ENCODE assay signal across 8 cellular contexts in the genomic region with DNA sequence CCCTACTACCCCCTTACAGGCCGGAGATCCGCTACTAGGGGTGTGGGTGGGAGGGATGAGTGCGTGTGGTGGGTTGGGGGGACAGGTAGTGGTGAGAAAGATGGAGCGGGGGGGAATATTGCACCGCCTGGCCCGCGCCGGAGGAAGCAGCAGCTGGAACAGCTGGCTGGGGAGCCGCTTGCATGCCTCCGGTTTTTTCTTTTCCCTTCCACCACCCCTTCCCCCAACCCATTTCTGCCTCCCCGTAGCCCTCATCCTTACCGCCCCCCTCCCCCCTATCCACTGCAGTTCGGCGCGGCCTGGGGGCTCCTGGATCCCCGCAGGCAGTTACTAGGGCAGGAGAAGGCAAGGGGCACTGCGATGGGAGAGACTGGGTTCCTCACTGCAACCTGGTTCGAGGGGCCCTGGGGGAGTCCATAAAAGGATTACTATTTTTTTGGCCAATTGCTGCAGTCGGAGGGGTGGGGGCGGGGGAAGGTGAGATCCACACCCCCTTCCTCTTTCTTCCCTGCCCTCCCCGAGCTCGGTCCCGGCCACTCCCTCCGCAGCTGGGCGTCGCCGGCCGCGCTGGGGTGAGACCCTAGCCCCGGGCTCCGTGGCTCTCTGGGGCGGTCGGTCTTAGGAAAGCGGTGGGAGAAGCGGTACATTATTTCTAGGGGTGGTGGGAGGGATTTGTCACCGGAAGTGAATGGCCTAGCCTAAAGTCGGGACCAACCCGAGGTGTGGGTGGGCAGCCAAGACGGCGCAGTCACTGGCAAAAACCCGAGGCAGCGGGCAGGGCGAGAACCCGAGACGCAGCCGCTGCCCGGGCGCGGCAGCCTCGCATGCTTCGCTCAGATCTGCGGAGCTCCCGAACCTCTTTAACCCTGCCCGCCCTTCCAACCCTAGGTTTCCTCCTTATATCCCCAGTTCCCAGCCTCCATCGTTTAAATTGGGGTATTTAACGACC. TPM values are rescaled to one million over a fixed set of nuclear protein-coding genes. Genes with fewer than 3 reads are reported as not detected.
DNase-seq lines count a peak whose midpoint lies in the region; ATAC-seq and TF ChIP-seq lines count a peak whose summit lies in the region.

No MANE protein-coding gene starts in this region.

- peaks cover 13% of the 10 kb centered on the region for H3K36me3 Mint-ChIP-seq in natural killer cell treated with Interleukin-12 subunit alpha and Interleukin-12 subunit beta and Interleukin-15 and Interleukin-18, amount 100 ng/mL, for 72 hours

- no peak overlapping the region for H2AFZ ChIP-seq in Karpas-422 (ENCODE audit: low read length)

- no peaks in the 10 kb centered on the region for H3K27me3 Mint-ChIP-seq in natural killer cell treated with Interleukin-12 subunit alpha and Interleukin-12 subunit beta and Interleukin-15 and Interleukin-18, amount 100 ng/mL, for 72 hours

- peak overlapping the region; percentile 86 for H3K4me2 ChIP-seq in Karpas-422 (ENCODE audit: low read depth, low read length, poor library complexity, severe bottlenecking)

- H3K4me3 Mint-ChIP-seq in natural killer cell treated with Interleukin-12 subunit alpha and Interleukin-12 subunit beta and Interleukin-15 and Interleukin-18, amount 100 ng/mL, for 72 hours, result peak overlapping the region; percentile 97

- H3K79me2 ChIP-seq in Karpas-422 (ENCODE audit: low read length), result peaks cover 20% of the 10 kb centered on the region

- H3K9me3 Mint-ChIP-seq in natural killer cell treated with Interleukin-12 subunit alpha and Interleukin-12 subunit beta and Interleukin-15 and Interleukin-18, amount 100 ng/mL, for 72 hours, result no peaks in the 10 kb centered on the region

- DNase-seq in DMS79 treated with DMSO at 0.1 percent for 48 hours (lab: John Stamatoyannopoulos, UW) (peak; percentile 88), Karpas-422 (peak; percentile 98), RWPE2 (ENCODE audit: low spot score) (peak; percentile 90), fibroblast of pulmonary artery (ENCODE audit: low read depth) (peak; percentile 94)
- peak; percentile 66 for DNase-seq in activated T-helper 9 cell treated with anti-CD3 and anti-CD28 coated beads, Interleukin-2, amount 50 U/mL, for 16 hours (ENCODE audit: low read depth)
- DNase-seq in natural killer cell treated with Interleukin-12 subunit alpha and Interleukin-12 subunit beta and Interleukin-15 and Interleukin-18, amount 100 ng/mL, for 72 hours (ENCODE audit: low spot score), result peak; percentile 87
- DNase-seq in stimulated activated naive CD4-positive, alpha-beta T cell (lab: John Stamatoyannopoulos, UW), result peak; percentile 62 to 92 (median 83)

- peak overlapping the region; percentile 91 for H3K9ac ChIP-seq in Karpas-422 (ENCODE audit: low read length)

- TF ChIP-seq CTCF in RWPE2 (IDR thresholded peaks at IDR 0.05; ENCODE audit: poor library complexity, severe bottlenecking), result no peak
- TF ChIP-seq CTCF in fibroblast of pulmonary artery (IDR thresholded peaks at IDR 0.05; ENCODE audit: low read length, missing control alignments), result no peak

- H3K27ac ChIP-seq in Karpas-422 (ENCODE audit: low read length) (peak overlapping the region; percentile 96), RWPE2 (ENCODE audit: poor library complexity, severe bottlenecking) (peak overlapping the region; percentile 94)

- H3K4me1 Mint-ChIP-seq in natural killer cell treated with Interleukin-12 subunit alpha and Interleukin-12 subunit beta and Interleukin-15 and Interleukin-18, amount 100 ng/mL, for 72 hours (ENCODE audit: low read depth in 2 of 2), result peaks cover 22 to 24% of the 10 kb centered on the region in 2 donors

- H3K27me3 ChIP-seq in Karpas-422 (ENCODE audit: low read length), result no peaks in the 10 kb centered on the region
- no peaks in the 10 kb centered on the region for H3K27me3 ChIP-seq in RWPE2 (ENCODE audit: insufficient read depth, poor library complexity, severe bottlenecking)

- no peaks in the 10 kb centered on the region for H3K9me2 ChIP-seq in Karpas-422 (replicated peaks; ENCODE audit: insufficient read depth, low read length)

- no peaks in the 10 kb centered on the region; the same call in 1 of the 2 replicates for H4K20me1 ChIP-seq in Karpas-422 (ENCODE audit: insufficient read depth, low read depth, low read length)

- H3K27ac Mint-ChIP-seq in natural killer cell treated with Interleukin-12 subunit alpha and Interleukin-12 subunit beta and Interleukin-15 and Interleukin-18, amount 100 ng/mL, for 72 hours, result peak overlapping the region; percentile 98 to 99

- peaks cover 51% of the 10 kb centered on the region for H3K4me1 ChIP-seq in Karpas-422 (ENCODE audit: low read length)
- peaks cover 24% of the 10 kb centered on the region for H3K4me1 ChIP-seq in RWPE2 (ENCODE audit: insufficient read depth, poor library complexity, severe bottlenecking)

- H3K9me3 ChIP-seq in Karpas-422 (ENCODE audit: low read length) (no peaks in the 10 kb centered on the region), RWPE2 (ENCODE audit: severe bottlenecking) (no peaks in the 10 kb centered on the region)

- ATAC-seq in GM21786 (IDR thresholded peaks at IDR 0.05; ENCODE audit: unreplicated experiment) (peak; percentile 67), RWPE2 (ENCODE audit: low read depth) (peak; percentile 72)
- ATAC-seq in natural killer cell treated with Interleukin-12 subunit alpha and Interleukin-12 subunit beta and Interleukin-15 and Interleukin-18, amount 100 ng/mL, for 72 hours, result peak; percentile 75 to 77

- H3K4me3 ChIP-seq in Karpas-422 (ENCODE audit: low read length), result peak overlapping the region; percentile 80
- H3K4me3 ChIP-seq in RWPE2 (ENCODE audit: severe bottlenecking), result peak overlapping the region; percentile 76
- peak overlapping the region; percentile 70 for H3K4me3 ChIP-seq in fibroblast of pulmonary artery (replicated peaks; ENCODE audit: low read depth, low read length)

- H3K36me3 ChIP-seq in Karpas-422 (ENCODE audit: insufficient read depth, low read length), result peaks cover 11% of the 10 kb centered on the region; the same call in 1 of the 2 replicates
- no peaks in the 10 kb centered on the region for H3K36me3 ChIP-seq in RWPE2 (ENCODE audit: low read depth)

RNA-seq across cellular contexts. Expression of a gene that starts 0.8 kb away (rescaled TPM):
- total RNA-seq in Karpas-422 (2014; rRNA removed; shearing (Covaris generic); ENCODE audit: low replicate concordance), result 154 and 205 TPM in 2 replicates
- total RNA-seq in natural killer cell treated with Interleukin-12 subunit alpha and Interleukin-12 subunit beta and Interleukin-15 and Interleukin-18, amount 100 ng/mL, for 72 hours, result 10 to 100 TPM; 28.8 to 32.6 TPM

RNA-seq across cellular contexts. Expression of a gene that starts 24.3 kb away (rescaled TPM):
- not detected in 2 replicates for total RNA-seq in Karpas-422 (2014; rRNA removed; shearing (Covaris generic); ENCODE audit: low replicate concordance)
- under 1 TPM in 1 of 2 donors, not detected in 1; 0.10 TPM for total RNA-seq in natural killer cell treated with Interleukin-12 subunit alpha and Interleukin-12 subunit beta and Interleukin-15 and Interleukin-18, amount 100 ng/mL, for 72 hours

RNA-seq across cellular contexts. Expression of a gene that starts 35.1 kb away (rescaled TPM):
- total RNA-seq in Karpas-422 (2014; rRNA removed; shearing (Covaris generic); ENCODE audit: low replicate concordance), result 8.8 and 16.8 TPM in 2 replicates
- total RNA-seq in natural killer cell treated with Interleukin-12 subunit alpha and Interleukin-12 subunit beta and Interleukin-15 and Interleukin-18, amount 100 ng/mL, for 72 hours, result 10 to 100 TPM; 13.5 to 13.9 TPM

Comparison
In these comparisons a context has a peak if more than half of its experiments do, and no peak if none do; other contexts are left out.
1. Peak in every context shown above with its lines: DNase-seq, ATAC-seq, H3K4me3 ChIP-seq and H3K27ac ChIP-seq.